16 cellular contexts compared by ENCODE assay signal in the genomic region with DNA sequence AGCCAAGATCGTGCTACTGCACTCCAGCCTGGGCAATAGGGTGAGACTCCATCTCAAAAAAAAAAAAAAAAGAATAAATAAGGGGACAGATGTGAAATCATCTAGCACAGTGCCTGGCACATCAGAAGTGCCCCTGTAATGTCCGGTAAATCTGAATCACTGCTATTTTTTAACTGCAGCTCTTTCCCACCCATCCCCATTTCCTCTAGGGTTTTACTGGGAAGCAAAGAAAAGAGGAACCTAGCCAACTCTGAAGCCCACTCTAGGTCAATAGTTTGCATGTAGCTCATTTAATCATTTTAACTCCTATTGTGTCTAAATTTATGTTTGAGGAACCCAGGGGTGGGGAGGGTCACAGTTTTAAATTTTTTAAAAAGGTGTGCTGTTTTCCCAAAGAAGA. TPM values are rescaled to one million over a fixed set of nuclear protein-coding genes. Genes with fewer than 3 reads are reported as not detected.
A peak's percentile ranks its signal among the peaks of the same experiment; 100 is the strongest.
DNase-seq lines count a peak whose midpoint lies in the region; TF ChIP-seq lines count a peak whose summit lies in the region.
"Had no signal": no experiment of that assay in that cellular context is flagged by ENCODE, and none has a peak within 500 bp of the region (broad histone marks: within the 10 kb centered on the region; RNA-seq: fewer than 3 reads in every experiment).

No MANE protein-coding gene starts in this region.

- no peak for TF ChIP-seq CTCF in AG04450 (IDR thresholded peaks at IDR 0.05; ENCODE audit: low read depth, low read length)

- no peaks in the 10 kb centered on the region for H3K36me3 ChIP-seq in subcutaneous abdominal adipose tissue (ENCODE audit: control insufficient read depth in 5 of 5, insufficient read depth in 5 of 5, low read length in 5 of 5)
- H3K36me3 ChIP-seq: BLaER1 treated with 17β-estradiol and CSF1 and Interleukin-3, amounts not matched to agents 10 nM and 100 nM had no signal

- no peaks in the 10 kb centered on the region for H3K9me3 ChIP-seq in AG04450 (ENCODE audit: control insufficient read depth, insufficient read depth, low read length)
- no peaks in the 10 kb centered on the region for H3K9me3 ChIP-seq in subcutaneous abdominal adipose tissue (ENCODE audit: control insufficient read depth in 5 of 5, low read length in 5 of 5)
- H3K9me3 ChIP-seq: Caco-2 had no signal

- DNase-seq in AG04450 (ENCODE audit: low read depth, low spot score), result no peak
- DNase-seq in dermis blood vessel endothelial cell, result peak; percentile 30
- DNase-seq in inferior parietal cortex (ENCODE audit: extremely low spot score), result no peak
- no peak for DNase-seq in NCI-H2227 (lab: John Stamatoyannopoulos, UW; ENCODE audit: unreplicated experiment)
- DNase-seq: ACHN; AML-193; Caco-2; Calu3; CD4-positive, alpha-beta T cell; CD8-positive, alpha-beta T cell; DMS79 treated with DMSO at 0.1 percent for 48 hours; GF-D8 had no signal

- H3K4me1 ChIP-seq in subcutaneous abdominal adipose tissue (ENCODE audit: control insufficient read depth in 5 of 5, insufficient read depth in 5 of 5, low read length in 5 of 5), result peaks cover 0 to 35% (median 0%) of the 10 kb centered on the region in 5 donors

- no peak overlapping the region for H3K4me3 ChIP-seq in AG04450 (ENCODE audit: low read depth, low read length)
- no peak overlapping the region for H3K4me3 ChIP-seq in subcutaneous abdominal adipose tissue (ENCODE audit: low read depth in 1 of 5, low read length in 5 of 5)
- H3K4me3 ChIP-seq: BLaER1 treated with 17β-estradiol and CSF1 and Interleukin-3, amounts not matched to agents 10 nM and 100 nM had no signal

- CTCF ChIA-PET in AG04450 (lab: Charles Lee), result no interaction called here

- peak overlapping the region; percentile 11 for H3K27ac ChIP-seq in AG04450 (ENCODE audit: low read depth, low read length)
- H3K27ac ChIP-seq in subcutaneous abdominal adipose tissue (ENCODE audit: low read depth, low read length), result peak overlapping the region; percentile 35
- H3K27ac ChIP-seq: 22Rv1; BLaER1 treated with 17β-estradiol and CSF1 and Interleukin-3, amounts not matched to agents 10 nM and 100 nM; C4-2B had no signal

- H3K27me3 ChIP-seq in AG04450 (ENCODE audit: control insufficient read depth, insufficient read depth, low read length) (no peaks in the 10 kb centered on the region), subcutaneous abdominal adipose tissue (ENCODE audit: control insufficient read depth in 5 of 5, insufficient read depth in 4 of 5, low read length in 5 of 5) (no peaks in the 10 kb centered on the region)
- H3K27me3 ChIP-seq: BLaER1 treated with 17β-estradiol and CSF1 and Interleukin-3, amounts not matched to agents 10 nM and 100 nM had no signal

- H3K9ac ChIP-seq in subcutaneous abdominal adipose tissue (ENCODE audit: low read length in 5 of 5), result no peak overlapping the region
- H3K9ac ChIP-seq: BLaER1 treated with 17β-estradiol and CSF1 and Interleukin-3, amounts not matched to agents 10 nM and 100 nM had no signal

- POLR2A ChIA-PET in AG04450 (lab: Yijun Ruan, JAX), result no interaction called here

RNA-seq across cellular contexts. Expression of a gene that starts 26.0 kb away (rescaled TPM):
- 14.2 and 15.5 TPM in 2 replicates for polyA plus RNA-seq in AG04450 (2011; rRNA removed)
- polyA minus RNA-seq in AG04450 (2011; rRNA and poly(A)+ RNA removed), result 37.9 and 40.0 TPM in 2 replicates
- 101 and 106 TPM in 2 replicates for total RNA-seq in dermis blood vessel endothelial cell
- total RNA-seq: CD4-positive, alpha-beta T cell; CD8-positive, alpha-beta T cell had no signal
